11 cellular contexts compared by ENCODE assay signal in genomic region chr4:159227378-159227777, GRCh38.
DNase-seq lines count a peak whose midpoint lies in the region; ATAC-seq, FAIRE-seq and TF ChIP-seq lines count a peak whose summit lies in the region.
"Had no signal": no experiment of that assay in that cellular context is flagged by ENCODE, and none has a peak within 500 bp of the region (broad histone marks: within the 10 kb centered on the region; RNA-seq: fewer than 3 reads in every experiment).

No MANE protein-coding gene starts in this region.

- no peaks in the 10 kb centered on the region for H3K9me3 ChIP-seq in HUES48 (ENCODE audit: control insufficient read depth, insufficient read depth, low read length)

- H3K4me3 Mint-ChIP-seq in brain = peak overlapping the region in 1 of 5 experiments; percentile 73
- H3K4me3 Mint-ChIP-seq in stimulated activated effector memory CD8-positive, alpha-beta T cell treated with anti-CD3 and anti-CD28 coated beads, Interleukin-12 subunit alpha, Interleukin-12 subunit beta, amount 100 ng/mL, for 72 hours = no peak overlapping the region

- no peaks in the 10 kb centered on the region for H3K36me3 ChIP-seq in HUES48 (ENCODE audit: control insufficient read depth, insufficient read depth, low read length)

- peaks cover 0 to 9% (median 3%) of the 10 kb centered on the region in 5 experiments for H3K9me3 Mint-ChIP-seq in brain
- peaks cover 4% of the 10 kb centered on the region for H3K9me3 Mint-ChIP-seq in stimulated activated effector memory CD8-positive, alpha-beta T cell treated with anti-CD3 and anti-CD28 coated beads, Interleukin-12 subunit alpha, Interleukin-12 subunit beta, amount 100 ng/mL, for 72 hours

- H3K27ac ChIP-seq in HUES48 (ENCODE audit: low read depth, low read length) = peak overlapping the region; percentile 25
- H3K27ac ChIP-seq: SK-N-MC had no signal

- FAIRE-seq in islet of Langerhans (lab: Jason Lieb, UNC) = peak; percentile 91

- H3K4me3 ChIP-seq in HUES48 (ENCODE audit: low read depth, low read length) = no peak overlapping the region
- H3K4me3 ChIP-seq: SK-N-MC had no signal

- H3K36me3 Mint-ChIP-seq in brain = peaks cover 21% of the 10 kb centered on the region
- no peaks in the 10 kb centered on the region for H3K36me3 Mint-ChIP-seq in stimulated activated effector memory CD8-positive, alpha-beta T cell treated with anti-CD3 and anti-CD28 coated beads, Interleukin-12 subunit alpha, Interleukin-12 subunit beta, amount 100 ng/mL, for 72 hours

- peaks cover 40% of the 10 kb centered on the region for H3K4me1 Mint-ChIP-seq in brain
- H3K4me1 Mint-ChIP-seq in stimulated activated effector memory CD8-positive, alpha-beta T cell treated with anti-CD3 and anti-CD28 coated beads, Interleukin-12 subunit alpha, Interleukin-12 subunit beta, amount 100 ng/mL, for 72 hours = peaks cover 23% of the 10 kb centered on the region

- no peaks in the 10 kb centered on the region for H3K27me3 ChIP-seq in HUES48 (ENCODE audit: control insufficient read depth, insufficient read depth, low read length)

- ATAC-seq in stimulated activated effector memory CD8-positive, alpha-beta T cell treated with anti-CD3 and anti-CD28 coated beads, Interleukin-12 subunit alpha, Interleukin-12 subunit beta, amount 100 ng/mL, for 72 hours = peak; percentile 73
- ATAC-seq in HG03175 (IDR thresholded peaks at IDR 0.05; ENCODE audit: unreplicated experiment) = no peak

- peak overlapping the region in 3 of 5 experiments; percentile 61 to 87 (median 70) for H3K27ac Mint-ChIP-seq in brain
- H3K27ac Mint-ChIP-seq in stimulated activated effector memory CD8-positive, alpha-beta T cell treated with anti-CD3 and anti-CD28 coated beads, Interleukin-12 subunit alpha, Interleukin-12 subunit beta, amount 100 ng/mL, for 72 hours = no peak overlapping the region

- DNase-seq in stimulated activated effector memory CD8-positive, alpha-beta T cell treated with anti-CD3 and anti-CD28 coated beads, Interleukin-12 subunit alpha, Interleukin-12 subunit beta, amount 100 ng/mL, for 72 hours (ENCODE audit: low spot score in 2 of 2) = no peak
- DNase-seq in mucosa of gallbladder (ENCODE audit: low spot score) = no peak
- no peak for DNase-seq in NCI-H1436 treated with DMSO at 0.1 percent for 48 hours (lab: John Stamatoyannopoulos, UW)
- no peak for DNase-seq in NCI-H1048 (lab: John Stamatoyannopoulos, UW)
- DNase-seq: activated effector memory CD4-positive, alpha-beta T cell treated with Interleukin-2 at 50 U/mL for 16 hours; stimulated activated CD4-positive, alpha-beta T cell treated with anti-CD3 and anti-CD28 coated beads, Interleukin-1b, Interleukin-23, amount 100 ng/mL, for 48 hours had no signal

- H3K9ac ChIP-seq in HUES48 (ENCODE audit: low read depth, low read length) = no peak overlapping the region; the same call in 1 of the 2 replicates

- no peaks in the 10 kb centered on the region for H3K27me3 Mint-ChIP-seq in brain

- peaks cover 61% of the 10 kb centered on the region for H3K4me1 ChIP-seq in HUES48 (ENCODE audit: control insufficient read depth, insufficient read depth, low read length)

- TF ChIP-seq CTCF in brain (conservative IDR thresholded peaks at IDR 0.05) = no peak
